16 cellular contexts compared by ENCODE assay signal in the genomic region with DNA sequence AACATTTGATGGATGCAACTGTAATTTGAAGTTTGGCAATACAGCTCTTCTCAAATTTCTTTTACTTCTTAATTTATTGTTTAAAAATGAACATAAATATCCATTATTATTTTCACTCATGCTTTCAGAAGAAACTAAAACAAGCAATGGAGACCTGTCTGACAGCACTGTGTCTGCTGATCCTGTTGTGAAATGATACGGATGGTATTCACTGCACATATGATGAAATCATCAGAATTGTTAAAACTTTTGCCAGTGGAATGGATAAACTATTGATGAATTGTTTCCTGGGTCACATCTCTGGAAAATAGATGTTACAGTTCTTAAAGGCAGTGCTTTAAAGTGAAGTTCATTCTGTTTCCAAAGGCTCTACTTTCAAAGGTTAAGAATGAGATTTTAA. TPM values are rescaled to one million over a fixed set of nuclear protein-coding genes. Genes with fewer than 3 reads are reported as not detected.
A peak's percentile ranks its signal among the peaks of the same experiment; 100 is the strongest.
DNase-seq lines count a peak whose midpoint lies in the region; ATAC-seq and TF ChIP-seq lines count a peak whose summit lies in the region.
"Had no signal": no experiment of that assay in that cellular context is flagged by ENCODE, and none has a peak within 500 bp of the region (broad histone marks: within the 10 kb centered on the region; RNA-seq: fewer than 3 reads in every experiment).

No MANE protein-coding gene starts in this region.

- no peak for TF ChIP-seq POLR2A in vagina (IDR thresholded peaks at IDR 0.05)

- no peaks in the 10 kb centered on the region for H3K9me3 Mint-ChIP-seq in activated naive CD4-positive, alpha-beta T cell treated with anti-CD3 and anti-CD28 coated beads, Interleukin-2, amount 50 U/mL, for 24 hours
- H3K9me3 Mint-ChIP-seq in activated CD8-positive, alpha-beta T cell treated with anti-CD3 and anti-CD28 coated beads, Interleukin-2, amount 10 ng/mL, durations not matched to agents 7 days and 5 days (ENCODE audit: insufficient read depth) = no peaks in the 10 kb centered on the region
- H3K9me3 Mint-ChIP-seq: CD8-positive, alpha-beta memory T cell had no signal

- CTCF ChIA-PET in activated CD8-positive, alpha-beta T cell treated with anti-CD3 and anti-CD28 coated beads, Interleukin-2, amount 10 ng/mL, durations not matched to agents 7 days and 5 days (lab: Charles Lee) = no interaction called here

- H3K9me3 ChIP-seq in adipocyte (ENCODE audit: control insufficient read depth, low read length) = no peaks in the 10 kb centered on the region
- H3K9me3 ChIP-seq in vagina = no peaks in the 10 kb centered on the region

- no peak overlapping the region for H3K4me3 Mint-ChIP-seq in activated naive CD4-positive, alpha-beta T cell treated with anti-CD3 and anti-CD28 coated beads, Interleukin-2, amount 50 U/mL, for 24 hours
- H3K4me3 Mint-ChIP-seq in activated CD8-positive, alpha-beta T cell treated with anti-CD3 and anti-CD28 coated beads, Interleukin-2, amount 10 ng/mL, durations not matched to agents 7 days and 5 days = no peak overlapping the region
- H3K4me3 Mint-ChIP-seq: B cell; CD8-positive, alpha-beta memory T cell had no signal

- POLR2A ChIA-PET in activated CD8-positive, alpha-beta T cell treated with anti-CD3 and anti-CD28 coated beads, Interleukin-2, amount 10 ng/mL, durations not matched to agents 7 days and 5 days (lab: Charles Lee) = no interaction called here

- H3K36me3 ChIP-seq in adipocyte (ENCODE audit: control insufficient read depth, insufficient read depth, low read length, severe bottlenecking) (peaks cover 98% of the 10 kb centered on the region), vagina (peaks cover 0 to 61% of the 10 kb centered on the region in 2 donors)

- H3K4me1 Mint-ChIP-seq in activated naive CD4-positive, alpha-beta T cell treated with anti-CD3 and anti-CD28 coated beads, Interleukin-2, amount 50 U/mL, for 24 hours = no peaks in the 10 kb centered on the region
- H3K4me1 Mint-ChIP-seq in activated CD8-positive, alpha-beta T cell treated with anti-CD3 and anti-CD28 coated beads, Interleukin-2, amount 10 ng/mL, durations not matched to agents 7 days and 5 days (ENCODE audit: low read depth) = no peaks in the 10 kb centered on the region
- H3K4me1 Mint-ChIP-seq: B cell; CD8-positive, alpha-beta memory T cell had no signal

- peak overlapping the region; percentile 46 for H3K27ac Mint-ChIP-seq in activated naive CD4-positive, alpha-beta T cell treated with anti-CD3 and anti-CD28 coated beads, Interleukin-2, amount 50 U/mL, for 24 hours
- no peak overlapping the region for H3K27ac Mint-ChIP-seq in activated CD8-positive, alpha-beta T cell treated with anti-CD3 and anti-CD28 coated beads, Interleukin-2, amount 10 ng/mL, durations not matched to agents 7 days and 5 days
- H3K27ac Mint-ChIP-seq: B cell had no signal

- no peak overlapping the region for H3K9ac ChIP-seq in adipocyte (ENCODE audit: low read length)

- H3K36me3 Mint-ChIP-seq in activated naive CD4-positive, alpha-beta T cell treated with anti-CD3 and anti-CD28 coated beads, Interleukin-2, amount 50 U/mL, for 24 hours = peaks cover 5% of the 10 kb centered on the region
- H3K36me3 Mint-ChIP-seq in activated CD8-positive, alpha-beta T cell treated with anti-CD3 and anti-CD28 coated beads, Interleukin-2, amount 10 ng/mL, durations not matched to agents 7 days and 5 days (ENCODE audit: low read depth) = peaks cover 46% of the 10 kb centered on the region

- H3K27me3 ChIP-seq in adipocyte (replicated peaks; ENCODE audit: control insufficient read depth, insufficient read depth, low read length) = no peaks in the 10 kb centered on the region
- no peaks in the 10 kb centered on the region for H3K27me3 ChIP-seq in vagina

- no peak for TF ChIP-seq CTCF in fibroblast of the aortic adventitia (IDR thresholded peaks at IDR 0.05; ENCODE audit: insufficient read depth, low read length)
- no peak for TF ChIP-seq CTCF in vagina (IDR thresholded peaks at IDR 0.05)

- H3K4me3 ChIP-seq in adipocyte (ENCODE audit: low read length) (no peak overlapping the region), fibroblast of the aortic adventitia (ENCODE audit: low read depth, low read length) (no peak overlapping the region), vagina (no peak overlapping the region)

- DNase-seq in activated naive CD4-positive, alpha-beta T cell treated with Interleukin-2 at 50 U/mL for 16 hours = no peak
- DNase-seq in adipocyte (ENCODE audit: low read depth) (peak; percentile 65), fibroblast of the aortic adventitia (ENCODE audit: low read depth) (peak; percentile 11), vagina (ENCODE audit: extremely low spot score in 2 of 2) (no peak), RPMI8226 (no peak)
- DNase-seq in stimulated activated naive CD4-positive, alpha-beta T cell treated with Interleukin-2 at 50 U/mL for 16 hours (lab: John Stamatoyannopoulos, UW) = no peak
- no peak for DNase-seq in activated CD8-positive, alpha-beta T cell treated with anti-CD3 and anti-CD28 coated beads, Interleukin-2, amount 10 ng/mL, durations not matched to agents 7 days and 5 days
- DNase-seq: CD8-positive, alpha-beta memory T cell; DMS 273 treated with DMSO at 0.1 percent for 48 hours; NCI-H1105 treated with DMSO at 0.1 percent for 48 hours; NCI-H187; NCI-H446; PC-3 had no signal

- no peaks in the 10 kb centered on the region for H3K27me3 Mint-ChIP-seq in activated naive CD4-positive, alpha-beta T cell treated with anti-CD3 and anti-CD28 coated beads, Interleukin-2, amount 50 U/mL, for 24 hours
- H3K27me3 Mint-ChIP-seq in activated CD8-positive, alpha-beta T cell treated with anti-CD3 and anti-CD28 coated beads, Interleukin-2, amount 10 ng/mL, durations not matched to agents 7 days and 5 days (ENCODE audit: low read depth) = no peaks in the 10 kb centered on the region
- H3K27me3 Mint-ChIP-seq: B cell; CD8-positive, alpha-beta memory T cell had no signal

- H3K4me1 ChIP-seq in adipocyte (ENCODE audit: control insufficient read depth, insufficient read depth, low read length) = peaks cover 22% of the 10 kb centered on the region
- H3K4me1 ChIP-seq in vagina = peaks cover 8% of the 10 kb centered on the region

- H3K27ac ChIP-seq in vagina = peak overlapping the region; percentile 36

- no peak for ATAC-seq in activated CD8-positive, alpha-beta T cell treated with anti-CD3 and anti-CD28 coated beads, Interleukin-2, amount 10 ng/mL, durations not matched to agents 7 days and 5 days
- ATAC-seq: HepG2 had no signal

- intact Hi-C loops in vagina (cut with DNase I) = no loop called here

RNA-seq across cellular contexts. Expression of a gene that starts 59.2 kb away (rescaled TPM):
- total RNA-seq in fibroblast of the aortic adventitia (ENCODE audit: low replicate concordance) (75.6 and 102 TPM in 2 replicates), vagina (51.1 TPM)
- 10 to 100 TPM; 39.2 to 42.8 TPM for total RNA-seq in activated CD8-positive, alpha-beta T cell treated with anti-CD3 and anti-CD28 coated beads, Interleukin-2, amount 10 ng/mL, durations not matched to agents 7 days and 5 days

Comparison
In these comparisons a context has a peak if more than half of its experiments do, and no peak if none do; other contexts are left out.
1. DNase-seq: peak in adipocyte (single experiment) and fibroblast of the aortic adventitia (single experiment); none in activated naive CD4-positive, alpha-beta T cell treated with Interleukin-2 at 50 U/mL for 16 hours (single experiment), vagina (0 of 2), RPMI8226 (single experiment), stimulated activated naive CD4-positive, alpha-beta T cell treated with Interleukin-2 at 50 U/mL for 16 hours (single experiment) and activated CD8-positive, alpha-beta T cell treated with anti-CD3 and anti-CD28 coated beads, Interleukin-2, amount 10 ng/mL, durations not matched to agents 7 days and 5 days (single experiment).